Comparison of ENCODE assay signal across 9 cellular contexts in genomic region chr19:35011737-35012682, GRCh38. TPM values are rescaled to one million over a fixed set of nuclear protein-coding genes. Genes with fewer than 3 reads are reported as not detected.
DNase-seq lines count a peak whose midpoint lies in the region; ATAC-seq, FAIRE-seq and TF ChIP-seq lines count a peak whose summit lies in the region.
"Had no signal": no experiment of that assay in that cellular context is flagged by ENCODE, and none has a peak within 500 bp of the region (broad histone marks: within the 10 kb centered on the region; RNA-seq: fewer than 3 reads in every experiment).

No MANE protein-coding gene starts in this region.

- no peaks in the 10 kb centered on the region for H3K9me3 ChIP-seq in CD4-positive, alpha-beta memory T cell (ENCODE audit: control insufficient read depth in 1 of 2, low read length in 2 of 2)
- no peaks in the 10 kb centered on the region for H3K9me3 ChIP-seq in pancreas
- H3K9me3 ChIP-seq: mucosa of descending colon had no signal

- no peaks in the 10 kb centered on the region for H3K27me3 ChIP-seq in CD4-positive, alpha-beta memory T cell (ENCODE audit: insufficient read depth, low read length)
- H3K27me3 ChIP-seq in HL-60 (ENCODE audit: insufficient read depth, poor library complexity, severe bottlenecking), result no peaks in the 10 kb centered on the region
- no peaks in the 10 kb centered on the region for H3K27me3 ChIP-seq in bronchial epithelial cell (ENCODE audit: control insufficient read depth, insufficient read depth, low read length)
- no peaks in the 10 kb centered on the region for H3K27me3 ChIP-seq in pancreas
- H3K27me3 ChIP-seq in H7 (ENCODE audit: control insufficient read depth, insufficient read depth, low read length), result no peaks in the 10 kb centered on the region

- peak; percentile 25 to 36 (median 25) for ATAC-seq in pancreas

- CTCF ChIA-PET in CD4-positive, alpha-beta memory T cell (lab: Charles Lee; ENCODE audit: partially characterized antibody), result interaction anchor here (0.8 to 6.2 kb wide), 16 partner anchors 11 to 174 kb away, joined by 3 to 124 read pairs (median 4); partner anchors contain the start of genes GRAMD1A and ZNF792

- H3K27ac ChIP-seq in CD4-positive, alpha-beta memory T cell (ENCODE audit: low read depth, low read length), result peak overlapping the region; percentile 64
- H3K27ac ChIP-seq in HL-60 (replicated peaks), result peak overlapping the region; percentile 62
- peak overlapping the region in 1 of 4 donors; percentile 15 for H3K27ac ChIP-seq in pancreas

- TF ChIP-seq CTCF in HL-60 (IDR thresholded peaks at IDR 0.05; ENCODE audit: insufficient read depth, low read length) (no peak), bronchial epithelial cell (IDR thresholded peaks at IDR 0.05; ENCODE audit: insufficient read depth, low read length, severe bottlenecking) (no peak), pancreas (IDR thresholded peaks at IDR 0.05) (no peak)

- peaks cover 27 to 54% of the 10 kb centered on the region in 2 donors for H3K36me3 Mint-ChIP-seq in CD4-positive, alpha-beta memory T cell

- no peaks in the 10 kb centered on the region for H3K27me3 Mint-ChIP-seq in CD4-positive, alpha-beta memory T cell

- DNase-seq in CD4-positive, alpha-beta memory T cell, result peak in 1 of 5 donors; percentile 58
- DNase-seq in HL-60 (ENCODE audit: low read depth in 1 of 2, low spot score in 1 of 2) (no peak), bronchial epithelial cell (ENCODE audit: low read depth) (no peak), pancreas (no peak), H7 (no peak), NCI-H1930 (lab: John Stamatoyannopoulos, UW) (no peak), dermis blood vessel endothelial cell (no peak)

- H3K4me1 Mint-ChIP-seq in CD4-positive, alpha-beta memory T cell, result peaks cover 42 to 70% (median 56%) of the 10 kb centered on the region in 4 donors

- H3K27ac Mint-ChIP-seq in CD4-positive, alpha-beta memory T cell, result peak overlapping the region; percentile 89 to 98 (median 96)

- 82 to 86% methylated on average over 18 of the region's 18 CpGs for WGBS in pancreas, 2 donors

- intact Hi-C loops in CD4-positive, alpha-beta memory T cell (cut with micrococcal nuclease), result loop anchor here (2.0 to 5.0 kb wide), 2 partner anchors 173 to 280 kb away; partner anchors contain the start of gene ZNF181
- intact Hi-C loops in pancreas (cut with DNase I), result loop anchor here in 2 of 3 donors (5.0 to 10.0 kb wide), 2 partner anchors 40 to 47 kb away; partner anchors contain the start of gene ZNF792 (in 1 of the 2)

- H3K36me3 ChIP-seq in CD4-positive, alpha-beta memory T cell (ENCODE audit: insufficient read depth, low read length), result peaks cover 29% of the 10 kb centered on the region
- H3K36me3 ChIP-seq in bronchial epithelial cell (ENCODE audit: control insufficient read depth, insufficient read depth, low read length), result peaks cover 28% of the 10 kb centered on the region
- H3K36me3 ChIP-seq in pancreas, result peaks cover 5 to 29% (median 19%) of the 10 kb centered on the region in 3 donors
- H3K36me3 ChIP-seq in H7 (replicated peaks; ENCODE audit: control insufficient read depth, insufficient read depth, low read length), result peaks cover 65% of the 10 kb centered on the region

- peaks cover 0 to 2% (median 0%) of the 10 kb centered on the region in 8 donors for H3K9me3 Mint-ChIP-seq in CD4-positive, alpha-beta memory T cell

- POLR2A ChIA-PET in CD4-positive, alpha-beta memory T cell (lab: Charles Lee; ENCODE audit: partially characterized antibody), result interaction anchor here (0.9 to 13.7 kb wide), 8 partner anchors 12 to 174 kb away, joined by 3 to 282 read pairs (median 4); partner anchors contain the start of gene GRAMD1A

- FAIRE-seq in bronchial epithelial cell (lab: Jason Lieb, UNC), result peak; percentile 79
- no peak for FAIRE-seq in pancreas (lab: Jason Lieb, UNC)

- no peak overlapping the region for H3K4me3 ChIP-seq in CD4-positive, alpha-beta memory T cell (ENCODE audit: low read length in 2 of 2)
- no peak overlapping the region for H3K4me3 ChIP-seq in HL-60 (replicated peaks; ENCODE audit: insufficient read depth, low read length)
- no peak overlapping the region for H3K4me3 ChIP-seq in bronchial epithelial cell (ENCODE audit: low read depth, low read length)
- H3K4me3 ChIP-seq in pancreas, result no peak overlapping the region
- no peak overlapping the region for H3K4me3 ChIP-seq in H7 (ENCODE audit: insufficient read depth, low read depth, low read length)
- H3K4me3 ChIP-seq: mucosa of descending colon had no signal

- H3K4me3 Mint-ChIP-seq in CD4-positive, alpha-beta memory T cell, result peak overlapping the region in 5 of 8 donors; percentile 63 to 82 (median 74)

- peaks cover 69% of the 10 kb centered on the region for H3K4me1 ChIP-seq in CD4-positive, alpha-beta memory T cell (ENCODE audit: insufficient read depth, low read length)
- H3K4me1 ChIP-seq in pancreas, result peaks cover 0 to 18% (median 5%) of the 10 kb centered on the region in 3 donors

RNA-seq across cellular contexts. Expression of gene GRAMD1A, which starts 11.9 kb away (rescaled TPM):
- total RNA-seq in CD4-positive, alpha-beta memory T cell, result 100 to 1,000 TPM; 205 to 221 TPM
- polyA plus RNA-seq in CD4-positive, alpha-beta memory T cell, result 10 to 100 TPM; 16.3 to 55.4 TPM
- 6.3 and 7.9 TPM in 2 replicates for total RNA-seq in bronchial epithelial cell
- total RNA-seq in pancreas, result 10 to 100 TPM; 47.3 to 97.2 (median 87.4) TPM
- polyA plus RNA-seq in pancreas, result 100 to 1,000 TPM in 1 of 2 donors, 10 to 100 TPM in 1; 49.7 to 137 TPM
- 110 and 138 TPM in 2 replicates for total RNA-seq in H7 (2014; rRNA removed; shearing (Covaris generic))
- 48.5 and 56.0 TPM in 2 replicates for total RNA-seq in dermis blood vessel endothelial cell

RNA-seq across cellular contexts. Expression of gene SCN1B, which starts 18.3 kb away (rescaled TPM):
- total RNA-seq in CD4-positive, alpha-beta memory T cell, result 1 to 10 TPM; 1.4 to 1.5 TPM
- under 1 TPM in 1 of 2 donors, not detected in 1; 0.64 TPM for polyA plus RNA-seq in CD4-positive, alpha-beta memory T cell
- total RNA-seq in bronchial epithelial cell, result 0.13 and 0.26 TPM in 2 replicates
- 10 to 100 TPM in 1 of 6 donors, 1 to 10 TPM in 5; 2.9 to 11.0 (median 4.4) TPM for total RNA-seq in pancreas
- 10 to 100 TPM; 14.0 to 15.1 TPM for polyA plus RNA-seq in pancreas
- 8.1 and 8.9 TPM in 2 replicates for total RNA-seq in H7 (2014; rRNA removed; shearing (Covaris generic))
- 6.5 and 15.9 TPM in 2 replicates for total RNA-seq in dermis blood vessel endothelial cell

RNA-seq across cellular contexts. Expression of gene HPN, which starts 29.5 kb away (rescaled TPM):
- total RNA-seq in CD4-positive, alpha-beta memory T cell, result under 1 TPM in 1 of 2 experiments, not detected in 1; 0.15 TPM
- polyA plus RNA-seq in CD4-positive, alpha-beta memory T cell, result under 1 TPM in 1 of 2 donors, not detected in 1; 0.57 TPM
- total RNA-seq in bronchial epithelial cell, result not detected in 2 replicates
- 100 to 1,000 TPM in 4 of 6 donors, 10 to 100 TPM in 2; 93.0 to 146 (median 118) TPM for total RNA-seq in pancreas
- polyA plus RNA-seq in pancreas, result 100 to 1,000 TPM; 208 to 238 TPM
- 6.1 and 13.9 TPM in 2 replicates for total RNA-seq in H7 (2014; rRNA removed; shearing (Covaris generic))
- 0.09 and 0.17 TPM in 2 replicates for total RNA-seq in dermis blood vessel endothelial cell
- total RNA-seq: pulmonary artery endothelial cell had no signal

RNA-seq across cellular contexts. Expression of gene ZNF792, which starts 48.0 kb away (rescaled TPM):
- 10 to 100 TPM; 33.9 to 34.7 TPM for total RNA-seq in CD4-positive, alpha-beta memory T cell
- 10 to 100 TPM; 10.1 to 23.9 TPM for polyA plus RNA-seq in CD4-positive, alpha-beta memory T cell
- total RNA-seq in bronchial epithelial cell, result 1.2 and 1.8 TPM in 2 replicates
- total RNA-seq in pancreas, result 1 to 10 TPM; 1.5 to 6.4 (median 2.6) TPM
- polyA plus RNA-seq in pancreas, result 1 to 10 TPM; 1.0 to 1.6 TPM
- total RNA-seq in H7 (2014; rRNA removed; shearing (Covaris generic)), result 16.7 and 18.0 TPM in 2 replicates
- 55.2 and 57.2 TPM in 2 replicates for total RNA-seq in dermis blood vessel endothelial cell
